Comparison of ENCODE assay signal across 36 cellular contexts in genomic region chr11:88306785-88307184, GRCh38.
"Had no signal": no experiment of that assay in that cellular context is flagged by ENCODE, and none has a peak within 500 bp of the region (broad histone marks: within the 10 kb centered on the region; RNA-seq: fewer than 3 reads in every experiment).

No MANE protein-coding gene starts in this region.

- DNase-seq: activated CD4-positive, alpha-beta memory T cell treated with anti-CD3 and anti-CD28 coated beads, Interleukin-2, amount 10 ng/mL, durations not matched to agents 7 days and 5 days; activated CD4-positive, alpha-beta T cell treated with anti-CD3 and anti-CD28 coated beads for 1 hour; activated CD4-positive, alpha-beta T cell treated with anti-CD3 and anti-CD28 coated beads, Interleukin-2, amount 10 ng/mL, durations not matched to agents 7 days and 5 days; activated CD8-positive, alpha-beta memory T cell treated with anti-CD3 and anti-CD28 coated beads, Interleukin-2, amount 50 U/mL, for 48 hours; activated naive CD8-positive, alpha-beta T cell treated with anti-CD3 and anti-CD28 coated beads, Interleukin-2, amount 50 U/mL, for 24 hours; activated T-cell treated with anti-CD3 and anti-CD28 coated beads, Interleukin-2, amount 50 U/mL, for 24 hours; anterior cingulate cortex; body of pancreas; dermis blood vessel endothelial cell; effector CD4-positive, alpha-beta T cell; esophagus squamous epithelium; foreskin melanocyte; heart right ventricle; left cardiac atrium; mammary epithelial cell; naive B cell; nucleus accumbens; pancreas; sigmoid colon; small intestine; stimulated activated CD4-positive, alpha-beta T cell treated with anti-CD3 and anti-CD28 coated beads, Interleukin-4, amount 100 ng/mL, for 24 hours; stomach; SW 1271; T-helper 9 cell; tibial artery; WERI-Rb-1 had no signal

- ATAC-seq: activated naive CD8-positive, alpha-beta T cell treated with anti-CD3 and anti-CD28 coated beads, Interleukin-2, amount 50 U/mL, for 24 hours; body of pancreas; heart right ventricle; left cardiac atrium; pancreas; stimulated activated effector memory CD8-positive, alpha-beta T cell treated with anti-CD3 and anti-CD28 coated beads, Interleukin-12 subunit alpha, Interleukin-12 subunit beta, amount 100 ng/mL, for 72 hours had no signal

- H3K4me3 Mint-ChIP-seq: activated CD4-positive, alpha-beta memory T cell treated with anti-CD3 and anti-CD28 coated beads, Interleukin-2, amount 10 ng/mL, durations not matched to agents 7 days and 5 days; activated CD4-positive, alpha-beta T cell treated with anti-CD3 and anti-CD28 coated beads, Interleukin-2, amount 10 ng/mL, durations not matched to agents 7 days and 5 days; activated naive CD4-positive, alpha-beta T cell treated with anti-CD3 and anti-CD28 coated beads, Interleukin-2, amount 50 U/mL, for 24 hours; activated naive CD8-positive, alpha-beta T cell treated with anti-CD3 and anti-CD28 coated beads, Interleukin-2, amount 50 U/mL, for 24 hours; activated T-cell treated with anti-CD3 and anti-CD28 coated beads, Interleukin-2, amount 50 U/mL, for 24 hours; mesothelial cell of epicardium; naive B cell; neural crest cell; stimulated activated effector memory CD8-positive, alpha-beta T cell treated with anti-CD3 and anti-CD28 coated beads, Interleukin-12 subunit alpha, Interleukin-12 subunit beta, amount 100 ng/mL, for 72 hours; T-helper 1 cell treated with Interleukin-12 subunit alpha and Interleukin-12 subunit beta and Interleukin-4 antibody, amounts not matched to agents 30 μg/mL and 1 μg/mL, for 36 hours had no signal

- H3K9me3 ChIP-seq: body of pancreas, esophagus squamous epithelium, pancreas, prostate gland, sigmoid colon, stomach, tibial artery had no signal

- H3K27ac ChIP-seq: body of pancreas, epithelial cell of prostate, esophagus squamous epithelium, heart right ventricle, pancreas, prostate gland, sigmoid colon, stomach, tibial artery, WERI-Rb-1 had no signal

- H3K4me1 ChIP-seq: body of pancreas, esophagus squamous epithelium, pancreas, prostate gland, stomach had no signal

- H3K4me3 ChIP-seq: body of pancreas, esophagus squamous epithelium, heart right ventricle, pancreas, prostate gland, sigmoid colon, stomach, tibial artery had no signal

- H3K27me3 Mint-ChIP-seq: activated CD4-positive, alpha-beta memory T cell treated with anti-CD3 and anti-CD28 coated beads, Interleukin-2, amount 10 ng/mL, durations not matched to agents 7 days and 5 days; activated CD4-positive, alpha-beta T cell treated with anti-CD3 and anti-CD28 coated beads, Interleukin-2, amount 10 ng/mL, durations not matched to agents 7 days and 5 days; activated naive CD4-positive, alpha-beta T cell treated with anti-CD3 and anti-CD28 coated beads, Interleukin-2, amount 50 U/mL, for 24 hours; activated naive CD8-positive, alpha-beta T cell treated with anti-CD3 and anti-CD28 coated beads, Interleukin-2, amount 50 U/mL, for 24 hours; activated T-cell treated with anti-CD3 and anti-CD28 coated beads, Interleukin-2, amount 50 U/mL, for 24 hours; naive B cell had no signal

- H3K27me3 ChIP-seq: body of pancreas, esophagus squamous epithelium, heart right ventricle, pancreas, sigmoid colon, stomach, tibial artery had no signal

- H3K27ac Mint-ChIP-seq: activated CD4-positive, alpha-beta memory T cell treated with anti-CD3 and anti-CD28 coated beads, Interleukin-2, amount 10 ng/mL, durations not matched to agents 7 days and 5 days; activated CD4-positive, alpha-beta T cell treated with anti-CD3 and anti-CD28 coated beads, Interleukin-2, amount 10 ng/mL, durations not matched to agents 7 days and 5 days; activated naive CD4-positive, alpha-beta T cell treated with anti-CD3 and anti-CD28 coated beads, Interleukin-2, amount 50 U/mL, for 24 hours; activated naive CD8-positive, alpha-beta T cell treated with anti-CD3 and anti-CD28 coated beads, Interleukin-2, amount 50 U/mL, for 24 hours; activated T-cell treated with anti-CD3 and anti-CD28 coated beads, Interleukin-2, amount 50 U/mL, for 24 hours; mesothelial cell of epicardium; T-helper 1 cell treated with Interleukin-12 subunit alpha and Interleukin-12 subunit beta and Interleukin-4 antibody, amounts not matched to agents 30 μg/mL and 1 μg/mL, for 36 hours had no signal

- H3K4me1 Mint-ChIP-seq: neural crest cell had no signal

- H3K9me3 Mint-ChIP-seq: activated CD4-positive, alpha-beta memory T cell treated with anti-CD3 and anti-CD28 coated beads, Interleukin-2, amount 10 ng/mL, durations not matched to agents 7 days and 5 days; activated naive CD4-positive, alpha-beta T cell treated with anti-CD3 and anti-CD28 coated beads, Interleukin-2, amount 50 U/mL, for 24 hours; activated naive CD8-positive, alpha-beta T cell treated with anti-CD3 and anti-CD28 coated beads, Interleukin-2, amount 50 U/mL, for 24 hours; activated T-cell treated with anti-CD3 and anti-CD28 coated beads, Interleukin-2, amount 50 U/mL, for 24 hours; stimulated activated effector memory CD8-positive, alpha-beta T cell treated with anti-CD3 and anti-CD28 coated beads, Interleukin-12 subunit alpha, Interleukin-12 subunit beta, amount 100 ng/mL, for 72 hours had no signal

- FAIRE-seq: colon, endometrium, keratinocyte, pancreas, small intestine had no signal

- H3K36me3 ChIP-seq: pancreas, prostate gland, sigmoid colon, tibial artery, WERI-Rb-1 had no signal
